ENCODE assay signal across 9 cellular contexts in genomic region chrX:104098151-104098808, GRCh38. TPM values are rescaled to one million over a fixed set of nuclear protein-coding genes. Genes with fewer than 3 reads are reported as not detected.
A peak's percentile ranks its signal among the peaks of the same experiment; 100 is the strongest.
DNase-seq lines count a peak whose midpoint lies in the region; ATAC-seq, FAIRE-seq and TF ChIP-seq lines count a peak whose summit lies in the region.
"Had no signal": no experiment of that assay in that cellular context is flagged by ENCODE, and none has a peak within 500 bp of the region (broad histone marks: within the 10 kb centered on the region; RNA-seq: fewer than 3 reads in every experiment).

No MANE protein-coding gene starts in this region.

- no TSS peak for BruUV-seq in HepG2 (replicated peaks; lab: Mats Ljungman, UMichigan)

- H3K4me1 Mint-ChIP-seq in activated CD8-positive, alpha-beta memory T cell treated with anti-CD3 and anti-CD28 coated beads, Interleukin-2, amount 10 ng/mL, durations not matched to agents 7 days and 5 days: peaks cover 3% of the 10 kb centered on the region
- peaks cover 6% of the 10 kb centered on the region for H3K4me1 Mint-ChIP-seq in central memory CD8-positive, alpha-beta T cell

- no peak overlapping the region for H3K4me3 Mint-ChIP-seq in activated CD8-positive, alpha-beta memory T cell treated with anti-CD3 and anti-CD28 coated beads, Interleukin-2, amount 10 ng/mL, durations not matched to agents 7 days and 5 days
- H3K4me3 Mint-ChIP-seq in central memory CD8-positive, alpha-beta T cell: no peak overlapping the region

- H3K79me2 ChIP-seq in HepG2 (ENCODE audit: insufficient read depth, low read length): no peaks in the 10 kb centered on the region

- TF ChIP-seq RAD21 in HepG2 (CRISPR knock-in tag; IDR thresholded peaks at IDR 0.05): no peak

- no peak overlapping the region for H3K27ac Mint-ChIP-seq in activated CD8-positive, alpha-beta memory T cell treated with anti-CD3 and anti-CD28 coated beads, Interleukin-2, amount 10 ng/mL, durations not matched to agents 7 days and 5 days
- no peak overlapping the region for H3K27ac Mint-ChIP-seq in central memory CD8-positive, alpha-beta T cell (ENCODE audit: low read depth)

- H3K9me3 Mint-ChIP-seq in activated CD8-positive, alpha-beta memory T cell treated with anti-CD3 and anti-CD28 coated beads, Interleukin-2, amount 10 ng/mL, durations not matched to agents 7 days and 5 days (ENCODE audit: low read depth): no peaks in the 10 kb centered on the region
- H3K9me3 Mint-ChIP-seq in central memory CD8-positive, alpha-beta T cell: no peaks in the 10 kb centered on the region

- FAIRE-seq in HepG2 (lab: Jason Lieb, UNC): peak; percentile 93

- TF ChIP-seq CTCF in HepG2 (CRISPR knock-in tag; IDR thresholded peaks at IDR 0.05): peak; percentile 59

- peak; percentile 55 for ATAC-seq in activated CD8-positive, alpha-beta memory T cell treated with anti-CD3 and anti-CD28 coated beads, Interleukin-2, amount 10 ng/mL, durations not matched to agents 7 days and 5 days
- peak; percentile 64 for ATAC-seq in HG02623 (IDR thresholded peaks at IDR 0.05; ENCODE audit: unreplicated experiment)
- ATAC-seq in central memory CD8-positive, alpha-beta T cell (replicated peaks; ENCODE audit: extremely low read depth, poor library complexity, severe bottlenecking): peak; percentile 43
- ATAC-seq in HepG2: 0 out of 3 replicates have a peak, but pooled peaks have one; percentile 31
- ATAC-seq in stimulated activated naive CD8-positive, alpha-beta T cell treated with anti-CD3 and anti-CD28 coated beads, Interleukin-15, Interleukin-2, amounts not matched to agents 100 U/mL and 50 U/mL, for 24 hours: no peak

- no peaks in the 10 kb centered on the region for H3K36me3 ChIP-seq in HepG2 (replicated peaks in 1 of 2; ENCODE audit: control insufficient read depth in 1 of 2, insufficient read depth in 2 of 2, low read length in 2 of 2)

- DNase-seq in activated CD8-positive, alpha-beta memory T cell treated with anti-CD3 and anti-CD28 coated beads, Interleukin-2, amount 10 ng/mL, durations not matched to agents 7 days and 5 days: peak; percentile 55
- no peak for DNase-seq in activated CD8-positive, alpha-beta memory T cell treated with anti-CD3 and anti-CD28 coated beads for 24 hours
- DNase-seq in NCI-H187 (lab: John Stamatoyannopoulos, UW) (peak; percentile 16 to 46), T-helper 1 cell (peak; percentile 13 to 58 (median 42)), HepG2 (ENCODE audit: low spot score) (peak; percentile 22)
- peak in 1 of 2 donors; percentile 38 for DNase-seq in central memory CD8-positive, alpha-beta T cell (ENCODE audit: low spot score in 2 of 2)
- DNase-seq in stimulated activated naive CD8-positive, alpha-beta T cell treated with anti-CD3 and anti-CD28 coated beads, Interleukin-15, Interleukin-2, amounts not matched to agents 100 U/mL and 50 U/mL, for 24 hours: peak; percentile 41

- TF ChIP-seq EP300 in HepG2 (IDR thresholded peaks at IDR 0.05; ENCODE audit: low read depth in 2 of 2, low read length in 2 of 2) (no peak), HepG2 (CRISPR knock-in tag; IDR thresholded peaks at IDR 0.05; ENCODE audit: borderline replicate concordance) (no peak)

- peaks cover 2% of the 10 kb centered on the region for H3K36me3 Mint-ChIP-seq in activated CD8-positive, alpha-beta memory T cell treated with anti-CD3 and anti-CD28 coated beads, Interleukin-2, amount 10 ng/mL, durations not matched to agents 7 days and 5 days
- peaks cover 5% of the 10 kb centered on the region for H3K36me3 Mint-ChIP-seq in central memory CD8-positive, alpha-beta T cell (ENCODE audit: insufficient read depth)

- no peak overlapping the region for H2AFZ ChIP-seq in HepG2 (ENCODE audit: low read length)

- in situ Hi-C loops in HepG2 (cut with HindIII; ENCODE audit: extremely low pct_ligation_motif_present, low pct_unique_long_range_greater_than_20kb): no loop called here

- no peak overlapping the region for H3K4me3 ChIP-seq in HepG2 (replicated peaks in 1 of 3; ENCODE audit: insufficient read depth in 1 of 3, low read depth in 2 of 3, low read length in 3 of 3)

- H3K27me3 ChIP-seq in HepG2 (ENCODE audit: control insufficient read depth in 1 of 2, insufficient read depth in 2 of 2, low read length in 2 of 2): no peaks in the 10 kb centered on the region

- no peak overlapping the region for H3K27ac ChIP-seq in HepG2 (ENCODE audit: extremely low read length, insufficient read depth, low read length)

- no peaks in the 10 kb centered on the region for H3K27me3 Mint-ChIP-seq in activated CD8-positive, alpha-beta memory T cell treated with anti-CD3 and anti-CD28 coated beads, Interleukin-2, amount 10 ng/mL, durations not matched to agents 7 days and 5 days
- H3K27me3 Mint-ChIP-seq in central memory CD8-positive, alpha-beta T cell: no peaks in the 10 kb centered on the region

- H3K4me1 ChIP-seq in HepG2 (ENCODE audit: insufficient read depth, low read length): no peaks in the 10 kb centered on the region

- CTCF ChIA-PET in activated CD8-positive, alpha-beta memory T cell treated with anti-CD3 and anti-CD28 coated beads, Interleukin-2, amount 10 ng/mL, durations not matched to agents 7 days and 5 days (lab: Charles Lee): interaction anchor here (1.0 to 3.1 kb wide), 3 partner anchors 15 to 180 kb away, joined by 4 to 25 read pairs (median 10); partner anchors contain the start of gene ZCCHC18
- CTCF ChIA-PET in HepG2 (lab: Yijun Ruan, JAX; ENCODE audit: low intra/inter-chr PET ratio, low total read pairs): interaction anchor here (1.2 kb wide), 2 partner anchors 14 to 38 kb away, joined by 3 to 4 read pairs; partner anchors contain the start of gene ZCCHC18

- POLR2A ChIA-PET in HepG2 (lab: Yijun Ruan, JAX): no interaction called here

- H3K9me3 ChIP-seq in HepG2 (ENCODE audit: low read length): no peaks in the 10 kb centered on the region

- no peak overlapping the region for H3K4me2 ChIP-seq in HepG2 (ENCODE audit: low read depth, low read length)

- intact Hi-C loops in HepG2 (cut with micrococcal nuclease; ENCODE audit: unreplicated experiment): loop anchor here (1.0 kb wide), 2 partner anchors 15 to 38 kb away; no protein-coding TSS in a partner anchor

- H4K20me1 ChIP-seq in HepG2 (ENCODE audit: insufficient read depth, low read length): no peaks in the 10 kb centered on the region

- TF ChIP-seq POLR2A in HepG2 (IDR thresholded peaks at IDR 0.05; ENCODE audit: insufficient read depth in 1 of 2, low read depth in 2 of 2, low read length in 2 of 2): no peak

- no peak overlapping the region for H3K9ac ChIP-seq in HepG2 (ENCODE audit: insufficient read depth, low read depth, low read length)

- 0% methylated on average over 4 of the region's 4 CpGs for WGBS in HepG2 (ENCODE audit: low lambda C conversion rate)

RNA-seq across cellular contexts. Expression of gene ZCCHC18, which starts 14.0 kb away (rescaled TPM):
- 1 to 10 TPM; 3.3 to 3.9 TPM for total RNA-seq in activated CD8-positive, alpha-beta memory T cell treated with anti-CD3 and anti-CD28 coated beads, Interleukin-2, amount 10 ng/mL, durations not matched to agents 7 days and 5 days
- 0.18 TPM in 1 of 2 replicates, not detected in the other for total RNA-seq in HepG2 (2016; rRNA removed; fragmentation: Illumina TruSeq; extraction: Trizol)
- not detected in 2 replicates for total RNA-seq in HepG2 (2016; cell fraction: cytosol; rRNA removed; fragmentation: Illumina TruSeq; extraction: Trizol; ENCODE audit: low read depth)
- 0.17 TPM in 1 of 2 replicates, not detected in the other for total RNA-seq in HepG2 (2016; cell fraction: insoluble cytoplasmic fraction; rRNA removed; fragmentation: Illumina TruSeq; extraction: Trizol)
- 0.15 TPM in 1 of 2 replicates, not detected in the other for total RNA-seq in HepG2 (2016; cell fraction: membrane; rRNA removed; fragmentation: Illumina TruSeq; extraction: Trizol)
- 0.37 and 0.47 TPM in 2 replicates for total RNA-seq in HepG2 (2016; cell fraction: nucleus; rRNA removed; fragmentation: Illumina TruSeq; extraction: Trizol)
- 0.09 and 0.33 TPM in 2 replicates for polyA plus RNA-seq in HepG2 (2011; rRNA removed)
- polyA plus RNA-seq in HepG2 (2011; cell fraction: cytosol; rRNA removed): 0.01 and 0.62 TPM in 2 replicates
- polyA plus RNA-seq in HepG2 (2011; cell fraction: nucleus; rRNA removed): 0.26 and 0.95 TPM in 2 replicates
- 0.28 and 0.37 TPM in 2 replicates for polyA plus RNA-seq in HepG2 (2012)
- polyA plus RNA-seq in HepG2 (2016; cell fraction: cytosol; fragmentation: Illumina TruSeq; extraction: Trizol; ENCODE audit: low read depth): not detected in 2 replicates
- 0.15 and 0.24 TPM in 2 replicates for polyA plus RNA-seq in HepG2 (2016; cell fraction: insoluble cytoplasmic fraction; fragmentation: Illumina TruSeq; extraction: Trizol; ENCODE audit: low read depth)
- polyA plus RNA-seq in HepG2 (2016; cell fraction: membrane; fragmentation: Illumina TruSeq; extraction: Trizol; ENCODE audit: low read depth): 0.17 and 0.24 TPM in 2 replicates
- polyA plus RNA-seq in HepG2 (2016; cell fraction: nucleus; fragmentation: Illumina TruSeq; extraction: Trizol; ENCODE audit: insufficient read depth, low read depth): 1.00 and 1.1 TPM in 2 replicates
- not detected in 2 replicates for polyA minus RNA-seq in HepG2 (2011; rRNA and poly(A)+ RNA removed; ENCODE audit: low replicate concordance)
- polyA minus RNA-seq in HepG2 (2011; cell fraction: cytosol; rRNA and poly(A)+ RNA removed): not detected in 2 replicates
- 0.26 and 0.62 TPM in 2 replicates for polyA minus RNA-seq in HepG2 (2011; cell fraction: nucleus; rRNA and poly(A)+ RNA removed)

RNA-seq across cellular contexts. Expression of gene TMSB15C, which starts 22.2 kb away (rescaled TPM):
- total RNA-seq in activated CD8-positive, alpha-beta memory T cell treated with anti-CD3 and anti-CD28 coated beads, Interleukin-2, amount 10 ng/mL, durations not matched to agents 7 days and 5 days: 1 to 10 TPM; 4.6 TPM
- not detected in 2 replicates for total RNA-seq in HepG2 (2016; rRNA removed; fragmentation: Illumina TruSeq; extraction: Trizol)
- not detected in 2 replicates for total RNA-seq in HepG2 (2016; cell fraction: cytosol; rRNA removed; fragmentation: Illumina TruSeq; extraction: Trizol; ENCODE audit: low read depth)
- not detected in 2 replicates for total RNA-seq in HepG2 (2016; cell fraction: insoluble cytoplasmic fraction; rRNA removed; fragmentation: Illumina TruSeq; extraction: Trizol)
- total RNA-seq in HepG2 (2016; cell fraction: membrane; rRNA removed; fragmentation: Illumina TruSeq; extraction: Trizol): not detected in 2 replicates
- not detected in 2 replicates for total RNA-seq in HepG2 (2016; cell fraction: nucleus; rRNA removed; fragmentation: Illumina TruSeq; extraction: Trizol)
- polyA plus RNA-seq in HepG2 (2011; rRNA removed): not detected in 2 replicates
- not detected in 2 replicates for polyA plus RNA-seq in HepG2 (2011; cell fraction: cytosol; rRNA removed)
- polyA plus RNA-seq in HepG2 (2011; cell fraction: nucleus; rRNA removed): not detected in 2 replicates
- polyA plus RNA-seq in HepG2 (2012): not detected in 2 replicates
- polyA plus RNA-seq in HepG2 (2016; cell fraction: cytosol; fragmentation: Illumina TruSeq; extraction: Trizol; ENCODE audit: low read depth): not detected in 2 replicates
- polyA plus RNA-seq in HepG2 (2016; cell fraction: insoluble cytoplasmic fraction; fragmentation: Illumina TruSeq; extraction: Trizol; ENCODE audit: low read depth): not detected in 2 replicates
- polyA plus RNA-seq in HepG2 (2016; cell fraction: membrane; fragmentation: Illumina TruSeq; extraction: Trizol; ENCODE audit: low read depth): not detected in 2 replicates
- not detected in 2 replicates for polyA plus RNA-seq in HepG2 (2016; cell fraction: nucleus; fragmentation: Illumina TruSeq; extraction: Trizol; ENCODE audit: insufficient read depth, low read depth)
- not detected in 2 replicates for polyA minus RNA-seq in HepG2 (2011; rRNA and poly(A)+ RNA removed; ENCODE audit: low replicate concordance)
- not detected in 2 replicates for polyA minus RNA-seq in HepG2 (2011; cell fraction: cytosol; rRNA and poly(A)+ RNA removed)
- not detected in 2 replicates for polyA minus RNA-seq in HepG2 (2011; cell fraction: nucleus; rRNA and poly(A)+ RNA removed)

RNA-seq across cellular contexts. Expression of gene H2BW2, which starts 58.5 kb away (rescaled TPM):
- not detected for total RNA-seq in activated CD8-positive, alpha-beta memory T cell treated with anti-CD3 and anti-CD28 coated beads, Interleukin-2, amount 10 ng/mL, durations not matched to agents 7 days and 5 days
- total RNA-seq in HepG2 (2016; rRNA removed; fragmentation: Illumina TruSeq; extraction: Trizol): not detected in 2 replicates
- total RNA-seq in HepG2 (2016; cell fraction: cytosol; rRNA removed; fragmentation: Illumina TruSeq; extraction: Trizol; ENCODE audit: low read depth): not detected in 2 replicates
- total RNA-seq in HepG2 (2016; cell fraction: insoluble cytoplasmic fraction; rRNA removed; fragmentation: Illumina TruSeq; extraction: Trizol): not detected in 2 replicates
- not detected in 2 replicates for total RNA-seq in HepG2 (2016; cell fraction: membrane; rRNA removed; fragmentation: Illumina TruSeq; extraction: Trizol)
- not detected in 2 replicates for total RNA-seq in HepG2 (2016; cell fraction: nucleus; rRNA removed; fragmentation: Illumina TruSeq; extraction: Trizol)
- not detected in 2 replicates for polyA plus RNA-seq in HepG2 (2011; rRNA removed)
- not detected in 2 replicates for polyA plus RNA-seq in HepG2 (2011; cell fraction: cytosol; rRNA removed)
- polyA plus RNA-seq in HepG2 (2011; cell fraction: nucleus; rRNA removed): not detected in 2 replicates
- not detected in 2 replicates for polyA plus RNA-seq in HepG2 (2012)
- not detected in 2 replicates for polyA plus RNA-seq in HepG2 (2016; cell fraction: cytosol; fragmentation: Illumina TruSeq; extraction: Trizol; ENCODE audit: low read depth)
- not detected in 2 replicates for polyA plus RNA-seq in HepG2 (2016; cell fraction: insoluble cytoplasmic fraction; fragmentation: Illumina TruSeq; extraction: Trizol; ENCODE audit: low read depth)
- not detected in 2 replicates for polyA plus RNA-seq in HepG2 (2016; cell fraction: membrane; fragmentation: Illumina TruSeq; extraction: Trizol; ENCODE audit: low read depth)
- polyA plus RNA-seq in HepG2 (2016; cell fraction: nucleus; fragmentation: Illumina TruSeq; extraction: Trizol; ENCODE audit: insufficient read depth, low read depth): not detected in 2 replicates
- polyA minus RNA-seq in HepG2 (2011; rRNA and poly(A)+ RNA removed; ENCODE audit: low replicate concordance): not detected in 2 replicates
- not detected in 2 replicates for polyA minus RNA-seq in HepG2 (2011; cell fraction: cytosol; rRNA and poly(A)+ RNA removed)
- polyA minus RNA-seq in HepG2 (2011; cell fraction: nucleus; rRNA and poly(A)+ RNA removed): not detected in 2 replicates
- total RNA-seq: mononuclear cell had no signal

RNA-seq across cellular contexts. Expression of gene SLC25A53, which starts 58.5 kb away (rescaled TPM):
- 1 to 10 TPM; 7.4 to 9.6 TPM for total RNA-seq in activated CD8-positive, alpha-beta memory T cell treated with anti-CD3 and anti-CD28 coated beads, Interleukin-2, amount 10 ng/mL, durations not matched to agents 7 days and 5 days
- 4.5 and 4.9 TPM in 2 replicates for total RNA-seq in HepG2 (2016; rRNA removed; fragmentation: Illumina TruSeq; extraction: Trizol)
- total RNA-seq in HepG2 (2016; cell fraction: cytosol; rRNA removed; fragmentation: Illumina TruSeq; extraction: Trizol; ENCODE audit: low read depth): 3.0 and 4.7 TPM in 2 replicates
- total RNA-seq in HepG2 (2016; cell fraction: insoluble cytoplasmic fraction; rRNA removed; fragmentation: Illumina TruSeq; extraction: Trizol): 3.5 and 5.2 TPM in 2 replicates
- 3.9 and 4.3 TPM in 2 replicates for total RNA-seq in HepG2 (2016; cell fraction: membrane; rRNA removed; fragmentation: Illumina TruSeq; extraction: Trizol)
- 3.2 and 3.3 TPM in 2 replicates for total RNA-seq in HepG2 (2016; cell fraction: nucleus; rRNA removed; fragmentation: Illumina TruSeq; extraction: Trizol)
- polyA plus RNA-seq in HepG2 (2011; rRNA removed): 2.3 and 3.4 TPM in 2 replicates
- 1.6 and 2.6 TPM in 2 replicates for polyA plus RNA-seq in HepG2 (2011; cell fraction: cytosol; rRNA removed)
- polyA plus RNA-seq in HepG2 (2011; cell fraction: nucleus; rRNA removed): 3.4 and 4.3 TPM in 2 replicates
- polyA plus RNA-seq in HepG2 (2012): 2.5 and 2.7 TPM in 2 replicates
- polyA plus RNA-seq in HepG2 (2016; cell fraction: cytosol; fragmentation: Illumina TruSeq; extraction: Trizol; ENCODE audit: low read depth): 3.2 and 4.2 TPM in 2 replicates
- 3.0 and 3.1 TPM in 2 replicates for polyA plus RNA-seq in HepG2 (2016; cell fraction: insoluble cytoplasmic fraction; fragmentation: Illumina TruSeq; extraction: Trizol; ENCODE audit: low read depth)
- 3.1 and 4.2 TPM in 2 replicates for polyA plus RNA-seq in HepG2 (2016; cell fraction: membrane; fragmentation: Illumina TruSeq; extraction: Trizol; ENCODE audit: low read depth)
- 3.1 and 3.5 TPM in 2 replicates for polyA plus RNA-seq in HepG2 (2016; cell fraction: nucleus; fragmentation: Illumina TruSeq; extraction: Trizol; ENCODE audit: insufficient read depth, low read depth)
- polyA minus RNA-seq in HepG2 (2011; rRNA and poly(A)+ RNA removed; ENCODE audit: low replicate concordance): 1.7 and 2.7 TPM in 2 replicates
- 1.6 and 1.8 TPM in 2 replicates for polyA minus RNA-seq in HepG2 (2011; cell fraction: cytosol; rRNA and poly(A)+ RNA removed)
- polyA minus RNA-seq in HepG2 (2011; cell fraction: nucleus; rRNA and poly(A)+ RNA removed): 3.5 and 5.0 TPM in 2 replicates
